In genomic region chr9:62827957-62828907, GRCh38 we compare ENCODE assay signal across 7 cellular contexts.
A peak's percentile ranks its signal among the peaks of the same experiment; 100 is the strongest.
DNase-seq lines count a peak whose midpoint lies in the region; ATAC-seq and TF ChIP-seq lines count a peak whose summit lies in the region.
"Not testable (repeated sequence)": the region's sequence is repeated elsewhere in the genome, so short reads cannot be mapped to it uniquely, and the experiment has no call there.

No MANE protein-coding gene starts in this region.

- ATAC-seq in GM23338, result not testable (repeated sequence)
- peak; percentile 84 for ATAC-seq in esophagus mucosa
- ATAC-seq in Right ventricle myocardium inferior, result peak; percentile 26
- peak; percentile 62 for ATAC-seq in omental fat pad (ENCODE audit: low FRiP score)
- peak; percentile 24 for ATAC-seq in stimulated activated memory B cell treated with anti-CD40 and anti-IgM and Interleukin-4, amounts not matched to agents 10 μg/mL and 1 μg/mL and 100 μg/mL, for 72 hours
- peak; percentile 53 for ATAC-seq in upper lobe of right lung

- H3K27ac Mint-ChIP-seq in GM23338; stimulated activated memory B cell treated with anti-CD40 and anti-IgM and Interleukin-4, amounts not matched to agents 10 μg/mL and 1 μg/mL and 100 μg/mL, for 72 hours: not testable (repeated sequence)

- not testable (repeated sequence) for H4K20me1 ChIP-seq in GM23338 (replicated peaks; ENCODE audit: insufficient read depth)

- H3K4me3 ChIP-seq in GM23338, upper lobe of right lung: not testable (repeated sequence)

- H3K9me3 ChIP-seq in upper lobe of right lung, result not testable (repeated sequence)

- not testable (repeated sequence) for TF ChIP-seq CTCF in GM23338 (conservative IDR thresholded peaks at IDR 0.05; ENCODE audit: low read depth in 2 of 2); omental fat pad (IDR thresholded peaks at IDR 0.05); upper lobe of right lung (IDR thresholded peaks at IDR 0.05)

- not testable (repeated sequence) for H3K4me1 Mint-ChIP-seq in GM23338; stimulated activated memory B cell treated with anti-CD40 and anti-IgM and Interleukin-4, amounts not matched to agents 10 μg/mL and 1 μg/mL and 100 μg/mL, for 72 hours

- H3K4me2 ChIP-seq in GM23338, result not testable (repeated sequence)

- H3F3A ChIP-seq in GM23338 (replicated peaks; ENCODE audit: low read depth), result not testable (repeated sequence)

- H3K36me3 Mint-ChIP-seq in GM23338 (ENCODE audit: low read depth); stimulated activated memory B cell treated with anti-CD40 and anti-IgM and Interleukin-4, amounts not matched to agents 10 μg/mL and 1 μg/mL and 100 μg/mL, for 72 hours: not testable (repeated sequence)

- intact Hi-C loops in Right ventricle myocardium inferior (cut with DNase I); upper lobe of right lung (cut with DNase I): not testable (repeated sequence)

- peaks cover 80% of the 10 kb centered on the region for H3K27me3 ChIP-seq in GM23338 (ENCODE audit: insufficient read depth)
- H3K27me3 ChIP-seq in upper lobe of right lung, result peaks cover 13% of the 10 kb centered on the region

- not testable (repeated sequence) for H3K9me3 Mint-ChIP-seq in GM23338; stimulated activated memory B cell treated with anti-CD40 and anti-IgM and Interleukin-4, amounts not matched to agents 10 μg/mL and 1 μg/mL and 100 μg/mL, for 72 hours

- not testable (repeated sequence) for H2AFZ ChIP-seq in GM23338

- H3K4me3 Mint-ChIP-seq in GM23338; stimulated activated memory B cell treated with anti-CD40 and anti-IgM and Interleukin-4, amounts not matched to agents 10 μg/mL and 1 μg/mL and 100 μg/mL, for 72 hours: not testable (repeated sequence)

- H3K79me2 ChIP-seq in GM23338 (replicated peaks; ENCODE audit: insufficient read depth), result not testable (repeated sequence)

- H3K4me1 ChIP-seq in GM23338 (ENCODE audit: insufficient read depth); upper lobe of right lung: not testable (repeated sequence)

- H3K27me3 Mint-ChIP-seq in GM23338 (ENCODE audit: insufficient read depth, low read depth, poor library complexity), result peaks cover 42% of the 10 kb centered on the region
- not testable (repeated sequence) for H3K27me3 Mint-ChIP-seq in stimulated activated memory B cell treated with anti-CD40 and anti-IgM and Interleukin-4, amounts not matched to agents 10 μg/mL and 1 μg/mL and 100 μg/mL, for 72 hours

- not testable (repeated sequence) for H3K9me2 ChIP-seq in GM23338 (ENCODE audit: insufficient read depth)

- H3K27ac ChIP-seq in GM23338 (ENCODE audit: low read depth); upper lobe of right lung: not testable (repeated sequence)

- not testable (repeated sequence) for DNase-seq in GM23338 (ENCODE audit: low spot score); Right ventricle myocardium inferior (ENCODE audit: missing footprints); omental fat pad (ENCODE audit: low spot score); upper lobe of right lung
- DNase-seq in left kidney (ENCODE audit: low read depth, low spot score), result peak; percentile 0

- H3K36me3 ChIP-seq in GM23338 (ENCODE audit: insufficient read depth); upper lobe of right lung: not testable (repeated sequence)

TF ChIP-seq in GM23338, 12 proteins besides CTCF, POLR2A, EP300 and RAD21:
- TF ChIP-seq EZH2 (IDR thresholded peaks at IDR 0.05; ENCODE audit: low read depth, unreplicated experiment), result peak; percentile 67
TF ChIP-seq in GM23338: peak in this region for 1; not testable (repeated sequence) for 11.
